Comparison of ENCODE assay signal across 1 cellular context in the genomic region with DNA sequence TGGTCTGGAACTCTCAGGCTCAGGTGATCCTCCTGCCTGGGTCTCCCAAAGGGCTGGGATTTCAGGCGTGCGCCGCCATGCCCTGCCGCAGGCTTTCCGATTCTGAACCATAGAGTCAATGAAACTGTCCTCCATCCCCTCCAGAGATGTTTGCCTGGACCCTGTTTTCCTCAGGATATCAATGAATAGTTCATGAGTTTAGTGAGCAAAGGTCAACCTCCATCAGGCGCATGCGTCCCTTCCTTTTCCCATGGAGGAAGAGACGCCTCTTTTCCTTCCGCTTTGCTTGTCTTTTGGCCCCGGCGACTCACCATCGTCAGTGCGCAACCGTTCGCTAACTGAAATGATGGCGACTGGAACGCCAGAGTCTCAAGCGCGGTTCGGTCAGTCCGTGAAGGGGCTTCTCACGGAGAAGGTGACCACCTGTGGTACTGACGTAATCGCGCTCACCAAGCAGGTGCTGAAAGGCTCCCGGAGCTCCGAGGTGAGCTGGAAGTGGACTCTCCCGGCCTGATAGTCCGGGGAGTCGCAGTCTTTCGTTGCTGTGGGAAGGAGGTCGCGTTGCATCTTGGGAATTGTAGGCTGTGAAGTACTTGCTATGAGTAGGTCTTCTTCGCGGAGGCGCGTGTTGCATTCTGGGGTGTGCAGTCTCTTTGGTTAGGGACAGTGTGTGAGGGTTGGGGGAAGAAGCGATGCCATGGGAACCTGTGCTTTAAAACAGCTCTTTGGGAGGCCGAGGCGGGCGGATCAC.
TF ChIP-seq lines count a peak whose summit lies in the region.

A gene with protein sequence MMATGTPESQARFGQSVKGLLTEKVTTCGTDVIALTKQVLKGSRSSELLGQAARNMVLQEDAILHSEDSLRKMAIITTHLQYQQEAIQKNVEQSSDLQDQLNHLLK (plus strand): TSS at position 316 of the 751 bp plus-strand sequence. CDS start 28 bp downstream, at position 344.

TF ChIP-seq in GM12878, 131 proteins besides CTCF, POLR2A, EP300 and RAD21 (continued from another document and continues in another):
- TF ChIP-seq, protein P1, sequence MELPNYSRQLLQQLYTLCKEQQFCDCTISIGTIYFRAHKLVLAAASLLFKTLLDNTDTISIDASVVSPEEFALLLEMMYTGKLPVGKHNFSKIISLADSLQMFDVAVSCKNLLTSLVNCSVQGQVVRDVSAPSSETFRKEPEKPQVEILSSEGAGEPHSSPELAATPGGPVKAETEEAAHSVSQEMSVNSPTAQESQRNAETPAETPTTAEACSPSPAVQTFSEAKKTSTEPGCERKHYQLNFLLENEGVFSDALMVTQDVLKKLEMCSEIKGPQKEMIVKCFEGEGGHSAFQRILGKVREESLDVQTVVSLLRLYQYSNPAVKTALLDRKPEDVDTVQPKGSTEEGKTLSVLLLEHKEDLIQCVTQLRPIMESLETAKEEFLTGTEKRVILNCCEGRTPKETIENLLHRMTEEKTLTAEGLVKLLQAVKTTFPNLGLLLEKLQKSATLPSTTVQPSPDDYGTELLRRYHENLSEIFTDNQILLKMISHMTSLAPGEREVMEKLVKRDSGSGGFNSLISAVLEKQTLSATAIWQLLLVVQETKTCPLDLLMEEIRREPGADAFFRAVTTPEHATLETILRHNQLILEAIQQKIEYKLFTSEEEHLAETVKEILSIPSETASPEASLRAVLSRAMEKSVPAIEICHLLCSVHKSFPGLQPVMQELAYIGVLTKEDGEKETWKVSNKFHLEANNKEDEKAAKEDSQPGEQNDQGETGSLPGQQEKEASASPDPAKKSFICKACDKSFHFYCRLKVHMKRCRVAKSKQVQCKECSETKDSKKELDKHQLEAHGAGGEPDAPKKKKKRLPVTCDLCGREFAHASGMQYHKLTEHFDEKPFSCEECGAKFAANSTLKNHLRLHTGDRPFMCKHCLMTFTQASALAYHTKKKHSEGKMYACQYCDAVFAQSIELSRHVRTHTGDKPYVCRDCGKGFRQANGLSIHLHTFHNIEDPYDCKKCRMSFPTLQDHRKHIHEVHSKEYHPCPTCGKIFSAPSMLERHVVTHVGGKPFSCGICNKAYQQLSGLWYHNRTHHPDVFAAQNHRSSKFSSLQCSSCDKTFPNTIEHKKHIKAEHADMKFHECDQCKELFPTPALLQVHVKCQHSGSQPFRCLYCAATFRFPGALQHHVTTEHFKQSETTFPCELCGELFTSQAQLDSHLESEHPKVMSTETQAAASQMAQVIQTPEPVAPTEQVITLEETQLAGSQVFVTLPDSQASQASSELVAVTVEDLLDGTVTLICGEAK (IDR thresholded peaks at IDR 0.05; ENCODE audit: borderline replicate concordance): peak; percentile 78; the same call in 1 of the 2 replicates
- TF ChIP-seq SUPT20H (IDR thresholded peaks at IDR 0.05; ENCODE audit: borderline replicate concordance, control insufficient read depth, low read depth, low read length) (no peak), RUNX3 (IDR thresholded peaks at IDR 0.05; ENCODE audit: low read length) (peak; percentile 62; the same call in 1 of the 2 replicates), NR2C1 (IDR thresholded peaks at IDR 0.05) (peak; percentile 75), NFIC (IDR thresholded peaks at IDR 0.05; ENCODE audit: low read depth, low read length) (no peak), ZBED1 (IDR thresholded peaks at IDR 0.05; ENCODE audit: borderline replicate concordance) (no peak), EZH2 (IDR thresholded peaks at IDR 0.05; ENCODE audit: borderline replicate concordance, control insufficient read depth, low read depth, low read length) (no peak), IRF4 (IDR thresholded peaks at IDR 0.05; ENCODE audit: low read depth, low read length) (no peak), HDAC6 (IDR thresholded peaks at IDR 0.05; ENCODE audit: unreplicated experiment) (no peak), BCL11A (IDR thresholded peaks at IDR 0.05; ENCODE audit: low read depth, low read length) (no peak), PML (IDR thresholded peaks at IDR 0.05; ENCODE audit: low read length) (peak; percentile 87), SPI1 (IDR thresholded peaks at IDR 0.05; ENCODE audit: borderline replicate concordance, insufficient read depth, low read depth, low read length) (no peak), POU2F2 (IDR thresholded peaks at IDR 0.05; ENCODE audit: borderline replicate concordance, low read depth, low read length) (no peak; the same call in 2 of the 3 replicates), BRCA1 (IDR thresholded peaks at IDR 0.05; ENCODE audit: low read depth, low read length) (no peak), RCOR1 (conservative IDR thresholded peaks at IDR 0.05; ENCODE audit: low read depth, low read length) (no peak), CHD1 (IDR thresholded peaks at IDR 0.05; ENCODE audit: low read depth, low read length) (no peak), ZNF217 (IDR thresholded peaks at IDR 0.05) (no peak), ETV6 (conservative IDR thresholded peaks at IDR 0.05 in 1 of 2, IDR thresholded peaks at IDR 0.05 in 1 of 2; ENCODE audit: borderline replicate concordance in 1 of 2, low read depth in 1 of 2) (peak in 1 of 2 experiments; percentile 86; a peak in 2 of 4 replicates), RFX5 (IDR thresholded peaks at IDR 0.05; ENCODE audit: low read depth, low read length) (no peak), YBX1 (IDR thresholded peaks at IDR 0.05) (no peak), MEF2A (IDR thresholded peaks at IDR 0.05; ENCODE audit: insufficient read depth, low read depth, low read length) (0 out of 2 replicates have a peak, but pooled peaks have one; percentile 8), BACH1 (IDR thresholded peaks at IDR 0.05; ENCODE audit: borderline replicate concordance) (no peak), EED (IDR thresholded peaks at IDR 0.05; ENCODE audit: low read depth) (0 out of 2 replicates have a peak, but pooled peaks have one; percentile 42), ASH2L (IDR thresholded peaks at IDR 0.05; ENCODE audit: borderline replicate concordance, low read depth) (peak; percentile 81; the same call in 1 of the 2 replicates), EGR1 (IDR thresholded peaks at IDR 0.05; ENCODE audit: borderline replicate concordance in 1 of 2, low read depth in 2 of 2, low read length in 2 of 2) (peak in 1 of 2 experiments; percentile 67; a peak in 2 of 3 replicates), TARDBP (IDR thresholded peaks at IDR 0.05; ENCODE audit: borderline replicate concordance) (peak; percentile 85), JUNB (IDR thresholded peaks at IDR 0.05) (peak; percentile 41; the same call in 1 of the 2 replicates), KLF5 (IDR thresholded peaks at IDR 0.05; ENCODE audit: partially characterized antibody) (peak; percentile 90), ZNF274 (IDR thresholded peaks at IDR 0.05; ENCODE audit: insufficient read depth, insufficient read length) (no peak), TBL1XR1 (IDR thresholded peaks at IDR 0.05; ENCODE audit: low read depth, low read length) (no peak), RBBP5 (conservative IDR thresholded peaks at IDR 0.05) (0 out of 2 replicates have a peak, but pooled peaks have one; percentile 48), JUND (IDR thresholded peaks at IDR 0.05; ENCODE audit: low read depth, low read length) (no peak), NR2F1 (conservative IDR thresholded peaks at IDR 0.05) (peak; percentile 85), YY1 (IDR thresholded peaks at IDR 0.05; ENCODE audit: low read depth, low read length) (peak; percentile 95)
- TF ChIP-seq, protein P2, sequence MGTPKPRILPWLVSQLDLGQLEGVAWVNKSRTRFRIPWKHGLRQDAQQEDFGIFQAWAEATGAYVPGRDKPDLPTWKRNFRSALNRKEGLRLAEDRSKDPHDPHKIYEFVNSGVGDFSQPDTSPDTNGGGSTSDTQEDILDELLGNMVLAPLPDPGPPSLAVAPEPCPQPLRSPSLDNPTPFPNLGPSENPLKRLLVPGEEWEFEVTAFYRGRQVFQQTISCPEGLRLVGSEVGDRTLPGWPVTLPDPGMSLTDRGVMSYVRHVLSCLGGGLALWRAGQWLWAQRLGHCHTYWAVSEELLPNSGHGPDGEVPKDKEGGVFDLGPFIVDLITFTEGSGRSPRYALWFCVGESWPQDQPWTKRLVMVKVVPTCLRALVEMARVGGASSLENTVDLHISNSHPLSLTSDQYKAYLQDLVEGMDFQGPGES (IDR thresholded peaks at IDR 0.05): peak; percentile 7; the same call in 1 of the 2 replicates
- TF ChIP-seq, protein P3, sequence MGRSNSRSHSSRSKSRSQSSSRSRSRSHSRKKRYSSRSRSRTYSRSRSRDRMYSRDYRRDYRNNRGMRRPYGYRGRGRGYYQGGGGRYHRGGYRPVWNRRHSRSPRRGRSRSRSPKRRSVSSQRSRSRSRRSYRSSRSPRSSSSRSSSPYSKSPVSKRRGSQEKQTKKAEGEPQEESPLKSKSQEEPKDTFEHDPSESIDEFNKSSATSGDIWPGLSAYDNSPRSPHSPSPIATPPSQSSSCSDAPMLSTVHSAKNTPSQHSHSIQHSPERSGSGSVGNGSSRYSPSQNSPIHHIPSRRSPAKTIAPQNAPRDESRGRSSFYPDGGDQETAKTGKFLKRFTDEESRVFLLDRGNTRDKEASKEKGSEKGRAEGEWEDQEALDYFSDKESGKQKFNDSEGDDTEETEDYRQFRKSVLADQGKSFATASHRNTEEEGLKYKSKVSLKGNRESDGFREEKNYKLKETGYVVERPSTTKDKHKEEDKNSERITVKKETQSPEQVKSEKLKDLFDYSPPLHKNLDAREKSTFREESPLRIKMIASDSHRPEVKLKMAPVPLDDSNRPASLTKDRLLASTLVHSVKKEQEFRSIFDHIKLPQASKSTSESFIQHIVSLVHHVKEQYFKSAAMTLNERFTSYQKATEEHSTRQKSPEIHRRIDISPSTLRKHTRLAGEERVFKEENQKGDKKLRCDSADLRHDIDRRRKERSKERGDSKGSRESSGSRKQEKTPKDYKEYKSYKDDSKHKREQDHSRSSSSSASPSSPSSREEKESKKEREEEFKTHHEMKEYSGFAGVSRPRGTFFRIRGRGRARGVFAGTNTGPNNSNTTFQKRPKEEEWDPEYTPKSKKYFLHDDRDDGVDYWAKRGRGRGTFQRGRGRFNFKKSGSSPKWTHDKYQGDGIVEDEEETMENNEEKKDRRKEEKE (IDR thresholded peaks at IDR 0.05): no peak
- TF ChIP-seq, protein P4, sequence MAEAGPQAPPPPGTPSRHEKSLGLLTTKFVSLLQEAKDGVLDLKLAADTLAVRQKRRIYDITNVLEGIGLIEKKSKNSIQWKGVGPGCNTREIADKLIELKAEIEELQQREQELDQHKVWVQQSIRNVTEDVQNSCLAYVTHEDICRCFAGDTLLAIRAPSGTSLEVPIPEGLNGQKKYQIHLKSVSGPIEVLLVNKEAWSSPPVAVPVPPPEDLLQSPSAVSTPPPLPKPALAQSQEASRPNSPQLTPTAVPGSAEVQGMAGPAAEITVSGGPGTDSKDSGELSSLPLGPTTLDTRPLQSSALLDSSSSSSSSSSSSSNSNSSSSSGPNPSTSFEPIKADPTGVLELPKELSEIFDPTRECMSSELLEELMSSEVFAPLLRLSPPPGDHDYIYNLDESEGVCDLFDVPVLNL (IDR thresholded peaks at IDR 0.05; ENCODE audit: low read depth, low read length): no peak
- TF ChIP-seq, protein P5, sequence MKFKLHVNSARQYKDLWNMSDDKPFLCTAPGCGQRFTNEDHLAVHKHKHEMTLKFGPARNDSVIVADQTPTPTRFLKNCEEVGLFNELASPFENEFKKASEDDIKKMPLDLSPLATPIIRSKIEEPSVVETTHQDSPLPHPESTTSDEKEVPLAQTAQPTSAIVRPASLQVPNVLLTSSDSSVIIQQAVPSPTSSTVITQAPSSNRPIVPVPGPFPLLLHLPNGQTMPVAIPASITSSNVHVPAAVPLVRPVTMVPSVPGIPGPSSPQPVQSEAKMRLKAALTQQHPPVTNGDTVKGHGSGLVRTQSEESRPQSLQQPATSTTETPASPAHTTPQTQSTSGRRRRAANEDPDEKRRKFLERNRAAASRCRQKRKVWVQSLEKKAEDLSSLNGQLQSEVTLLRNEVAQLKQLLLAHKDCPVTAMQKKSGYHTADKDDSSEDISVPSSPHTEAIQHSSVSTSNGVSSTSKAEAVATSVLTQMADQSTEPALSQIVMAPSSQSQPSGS (IDR thresholded peaks at IDR 0.05; ENCODE audit: low read length): no peak
- TF ChIP-seq, protein P6, sequence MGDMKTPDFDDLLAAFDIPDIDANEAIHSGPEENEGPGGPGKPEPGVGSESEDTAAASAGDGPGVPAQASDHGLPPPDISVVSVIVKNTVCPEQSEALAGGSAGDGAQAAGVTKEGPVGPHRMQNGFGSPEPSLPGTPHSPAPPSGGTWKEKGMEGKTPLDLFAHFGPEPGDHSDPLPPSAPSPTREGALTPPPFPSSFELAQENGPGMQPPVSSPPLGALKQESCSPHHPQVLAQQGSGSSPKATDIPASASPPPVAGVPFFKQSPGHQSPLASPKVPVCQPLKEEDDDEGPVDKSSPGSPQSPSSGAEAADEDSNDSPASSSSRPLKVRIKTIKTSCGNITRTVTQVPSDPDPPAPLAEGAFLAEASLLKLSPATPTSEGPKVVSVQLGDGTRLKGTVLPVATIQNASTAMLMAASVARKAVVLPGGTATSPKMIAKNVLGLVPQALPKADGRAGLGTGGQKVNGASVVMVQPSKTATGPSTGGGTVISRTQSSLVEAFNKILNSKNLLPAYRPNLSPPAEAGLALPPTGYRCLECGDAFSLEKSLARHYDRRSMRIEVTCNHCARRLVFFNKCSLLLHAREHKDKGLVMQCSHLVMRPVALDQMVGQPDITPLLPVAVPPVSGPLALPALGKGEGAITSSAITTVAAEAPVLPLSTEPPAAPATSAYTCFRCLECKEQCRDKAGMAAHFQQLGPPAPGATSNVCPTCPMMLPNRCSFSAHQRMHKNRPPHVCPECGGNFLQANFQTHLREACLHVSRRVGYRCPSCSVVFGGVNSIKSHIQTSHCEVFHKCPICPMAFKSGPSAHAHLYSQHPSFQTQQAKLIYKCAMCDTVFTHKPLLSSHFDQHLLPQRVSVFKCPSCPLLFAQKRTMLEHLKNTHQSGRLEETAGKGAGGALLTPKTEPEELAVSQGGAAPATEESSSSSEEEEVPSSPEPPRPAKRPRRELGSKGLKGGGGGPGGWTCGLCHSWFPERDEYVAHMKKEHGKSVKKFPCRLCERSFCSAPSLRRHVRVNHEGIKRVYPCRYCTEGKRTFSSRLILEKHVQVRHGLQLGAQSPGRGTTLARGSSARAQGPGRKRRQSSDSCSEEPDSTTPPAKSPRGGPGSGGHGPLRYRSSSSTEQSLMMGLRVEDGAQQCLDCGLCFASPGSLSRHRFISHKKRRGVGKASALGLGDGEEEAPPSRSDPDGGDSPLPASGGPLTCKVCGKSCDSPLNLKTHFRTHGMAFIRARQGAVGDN (IDR thresholded peaks at IDR 0.05): peak; percentile 61
